8 cellular contexts compared by ENCODE assay signal in genomic region chr4:40309250-40309774, GRCh38. TPM values are rescaled to one million over a fixed set of nuclear protein-coding genes. Genes with fewer than 3 reads are reported as not detected.
DNase-seq lines count a peak whose midpoint lies in the region; ATAC-seq and TF ChIP-seq lines count a peak whose summit lies in the region.

No MANE protein-coding gene starts in this region.

- intact Hi-C loops in natural killer cell (cut with micrococcal nuclease) = loop anchor here (1.0 to 10.0 kb wide), 5 partner anchors 45 to 253 kb away; partner anchors contain the start of genes N4BP2 and RHOH

- H3K9ac ChIP-seq in HUES48 (ENCODE audit: low read depth, low read length) = peak overlapping the region; percentile 9; the same call in 1 of the 2 replicates

- peak; percentile 62 for DNase-seq in 8988T
- DNase-seq in activated CD8-positive, alpha-beta memory T cell treated with anti-CD3 and anti-CD28 coated beads for 1 hour (ENCODE audit: extremely low read depth in 1 of 2, low read depth in 1 of 2) = peak; percentile 77 to 89
- peak; percentile 20 for DNase-seq in epithelial cell of proximal tubule (ENCODE audit: low read depth)
- DNase-seq in natural killer cell = peak; percentile 84
- no peak for DNase-seq in DMS153 treated with DMSO at 0.1 percent for 48 hours (lab: John Stamatoyannopoulos, UW; ENCODE audit: unreplicated experiment)

- H3K9me3 ChIP-seq in HUES48 (ENCODE audit: control insufficient read depth, insufficient read depth, low read length) = peaks cover 7% of the 10 kb centered on the region

- peak overlapping the region; percentile 88 to 91 for H3K27ac Mint-ChIP-seq in natural killer cell
- peak overlapping the region; percentile 94 for H3K27ac Mint-ChIP-seq in stimulated activated naive CD8-positive, alpha-beta T cell treated with anti-CD3 and anti-CD28 coated beads, Interleukin-15, Interleukin-2, amounts not matched to agents 100 ng/mL and 50 ng/mL, for 24 hours

- peak; percentile 90 for TF ChIP-seq CTCF in epithelial cell of proximal tubule (conservative IDR thresholded peaks at IDR 0.05; ENCODE audit: low read depth, low read length)
- peak; percentile 83 for TF ChIP-seq CTCF in natural killer cell (IDR thresholded peaks at IDR 0.05)

- peaks cover 37% of the 10 kb centered on the region for H3K4me1 ChIP-seq in HUES48 (ENCODE audit: control insufficient read depth, insufficient read depth, low read length)

- no peaks in the 10 kb centered on the region for H3K27me3 Mint-ChIP-seq in natural killer cell (ENCODE audit: low read depth in 2 of 2)
- no peaks in the 10 kb centered on the region for H3K27me3 Mint-ChIP-seq in stimulated activated naive CD8-positive, alpha-beta T cell treated with anti-CD3 and anti-CD28 coated beads, Interleukin-15, Interleukin-2, amounts not matched to agents 100 ng/mL and 50 ng/mL, for 24 hours

- H3K9me3 Mint-ChIP-seq in natural killer cell = no peaks in the 10 kb centered on the region
- peaks cover 6% of the 10 kb centered on the region for H3K9me3 Mint-ChIP-seq in stimulated activated naive CD8-positive, alpha-beta T cell treated with anti-CD3 and anti-CD28 coated beads, Interleukin-15, Interleukin-2, amounts not matched to agents 100 ng/mL and 50 ng/mL, for 24 hours

- no peak overlapping the region for H3K4me3 ChIP-seq in HUES48 (ENCODE audit: low read depth, low read length)
- peak overlapping the region; percentile 5 for H3K4me3 ChIP-seq in epithelial cell of proximal tubule (ENCODE audit: low read depth, low read length)

- H3K27ac ChIP-seq in HUES48 (ENCODE audit: low read depth, low read length) = peak overlapping the region; percentile 86

- ATAC-seq in GM19043 (IDR thresholded peaks at IDR 0.05; ENCODE audit: low read depth, unreplicated experiment) (peak; percentile 38), natural killer cell (peak; percentile 72 to 84 (median 73))

- H3K36me3 Mint-ChIP-seq in natural killer cell = no peaks in the 10 kb centered on the region
- H3K36me3 Mint-ChIP-seq in stimulated activated naive CD8-positive, alpha-beta T cell treated with anti-CD3 and anti-CD28 coated beads, Interleukin-15, Interleukin-2, amounts not matched to agents 100 ng/mL and 50 ng/mL, for 24 hours (ENCODE audit: low read depth) = peaks cover 8% of the 10 kb centered on the region

- peaks cover 54 to 59% of the 10 kb centered on the region in 2 donors for H3K4me1 Mint-ChIP-seq in natural killer cell
- H3K4me1 Mint-ChIP-seq in stimulated activated naive CD8-positive, alpha-beta T cell treated with anti-CD3 and anti-CD28 coated beads, Interleukin-15, Interleukin-2, amounts not matched to agents 100 ng/mL and 50 ng/mL, for 24 hours (ENCODE audit: low read depth) = peaks cover 97% of the 10 kb centered on the region

- H3K36me3 ChIP-seq in HUES48 (ENCODE audit: control insufficient read depth, insufficient read depth, low read length) = no peaks in the 10 kb centered on the region

- H3K27me3 ChIP-seq in HUES48 (ENCODE audit: control insufficient read depth, insufficient read depth, low read length) = no peaks in the 10 kb centered on the region; the same call in 1 of the 2 replicates

- peak overlapping the region; percentile 79 for H3K4me3 Mint-ChIP-seq in natural killer cell
- peak overlapping the region; percentile 80 for H3K4me3 Mint-ChIP-seq in stimulated activated naive CD8-positive, alpha-beta T cell treated with anti-CD3 and anti-CD28 coated beads, Interleukin-15, Interleukin-2, amounts not matched to agents 100 ng/mL and 50 ng/mL, for 24 hours

RNA-seq across cellular contexts. Expression of gene CHRNA9, which starts 25.8 kb away (rescaled TPM):
- not detected in 2 replicates for total RNA-seq in epithelial cell of proximal tubule
- total RNA-seq in natural killer cell = not detected
